In genomic region chr2:2901384-2902345, GRCh38 we compare ENCODE assay signal across 9 cellular contexts.
A peak's percentile ranks its signal among the peaks of the same experiment; 100 is the strongest.
DNase-seq lines count a peak whose midpoint lies in the region; ATAC-seq and TF ChIP-seq lines count a peak whose summit lies in the region.
"Had no signal": no experiment of that assay in that cellular context is flagged by ENCODE, and none has a peak within 500 bp of the region (broad histone marks: within the 10 kb centered on the region; RNA-seq: fewer than 3 reads in every experiment).

No MANE protein-coding gene starts in this region.

- no peak overlapping the region for H4K91ac ChIP-seq in IMR-90 (ENCODE audit: insufficient read depth, low read depth, low read length)

- TF ChIP-seq POLR2A in IMR-90 (IDR thresholded peaks at IDR 0.05; ENCODE audit: low read depth, low read length): no peak

- in situ Hi-C loops in IMR-90 (cut with MboI; ENCODE audit: low sequenced_read_pairs): no loop called here

- H3K9ac ChIP-seq in IMR-90 (ENCODE audit: low read depth, low read length): no peak overlapping the region

- no peak overlapping the region for H2BK120ac ChIP-seq in IMR-90 (ENCODE audit: low read depth, low read length)

- H3K27ac ChIP-seq in A673 (ENCODE audit: low read depth, low read length, poor library complexity, severe bottlenecking) (no peak overlapping the region), IMR-90 (ENCODE audit: insufficient read depth, low read length) (no peak overlapping the region)

- peak overlapping the region; percentile 29 for H2AFZ ChIP-seq in IMR-90 (replicated peaks; ENCODE audit: low read length, poor library complexity)

- no peaks in the 10 kb centered on the region for H3K27me3 Mint-ChIP-seq in activated T-helper 1 cell treated with anti-CD3 and anti-CD28 coated beads, Interleukin-12 subunit alpha, Interleukin-12 subunit beta, Interleukin-2, Interleukin-4 antibody, amounts not matched to agents 30 ng/mL and 10 ng/mL and 1 ng/mL, durations not matched to agents 14 hours and 24 hours and 36 hours (ENCODE audit: insufficient read depth)
- H3K27me3 Mint-ChIP-seq: stimulated activated naive CD8-positive, alpha-beta T cell treated with anti-CD3 and anti-CD28 coated beads, Interleukin-15, Interleukin-2, amounts not matched to agents 100 ng/mL and 50 ng/mL, for 24 hours had no signal

- DNase-seq in A673 (ENCODE audit: low spot score): peak; percentile 46
- DNase-seq in IMR-90: no peak
- no peak for DNase-seq in activated CD8-positive, alpha-beta memory T cell treated with anti-CD3 and anti-CD28 coated beads, Interleukin-2, amount 50 U/mL, for 4 hours
- no peak for DNase-seq in activated T-helper 1 cell treated with anti-CD3 and anti-CD28 coated beads, Interleukin-12 subunit alpha, Interleukin-12 subunit beta, Interleukin-2, Interleukin-4 antibody, amounts not matched to agents 30 ng/mL and 10 ng/mL and 1 ng/mL, durations not matched to agents 14 hours and 24 hours and 36 hours (ENCODE audit: low spot score)
- DNase-seq in cerebellar cortex (ENCODE audit: low spot score): no peak
- no peak for DNase-seq in iPS-NIHi7 (ENCODE audit: extremely low spot score)

- no peaks in the 10 kb centered on the region for H3K36me3 ChIP-seq in A673 (ENCODE audit: insufficient read depth, low read length, poor library complexity, severe bottlenecking)
- no peaks in the 10 kb centered on the region for H3K36me3 ChIP-seq in IMR-90 (ENCODE audit: control insufficient read depth, insufficient read depth, low read length)

- H2BK20ac ChIP-seq in IMR-90 (ENCODE audit: low read depth, low read length): no peak overlapping the region

- intact Hi-C loops in A673 (cut with micrococcal nuclease; ENCODE audit: unreplicated experiment): no loop called here
- intact Hi-C loops in IMR-90 (cut with micrococcal nuclease): no loop called here
- intact Hi-C loops in activated T-helper 1 cell treated with anti-CD3 and anti-CD28 coated beads, Interleukin-12 subunit alpha, Interleukin-12 subunit beta, Interleukin-2, Interleukin-4 antibody, amounts not matched to agents 30 ng/mL and 10 ng/mL and 1 ng/mL, durations not matched to agents 14 hours and 24 hours and 36 hours (cut with micrococcal nuclease): no loop called here

- H3K14ac ChIP-seq in IMR-90 (replicated peaks; ENCODE audit: low read depth, low read length): no peak overlapping the region

- no peaks in the 10 kb centered on the region for H3K9me3 Mint-ChIP-seq in activated T-helper 1 cell treated with anti-CD3 and anti-CD28 coated beads, Interleukin-12 subunit alpha, Interleukin-12 subunit beta, Interleukin-2, Interleukin-4 antibody, amounts not matched to agents 30 ng/mL and 10 ng/mL and 1 ng/mL, durations not matched to agents 14 hours and 24 hours and 36 hours
- H3K9me3 Mint-ChIP-seq: stimulated activated naive CD8-positive, alpha-beta T cell treated with anti-CD3 and anti-CD28 coated beads, Interleukin-15, Interleukin-2, amounts not matched to agents 100 ng/mL and 50 ng/mL, for 24 hours had no signal

- no peak overlapping the region for H4K8ac ChIP-seq in IMR-90 (ENCODE audit: low read depth in 2 of 2, low read length in 2 of 2)

- H2AK9ac ChIP-seq in IMR-90 (replicated peaks; ENCODE audit: low read depth, low read length, poor library complexity): no peak overlapping the region

- no peak overlapping the region for H2BK5ac ChIP-seq in IMR-90 (ENCODE audit: low read depth, low read length, poor library complexity, severe bottlenecking)

- POLR2A ChIA-PET in A673 (lab: Charles Lee; ENCODE audit: low non-redundant PET): no interaction called here
- POLR2A ChIA-PET in IMR-90 (lab: Charles Lee; ENCODE audit: unreplicated experiment): no interaction called here

- TF ChIP-seq CTCF in A673 (conservative IDR thresholded peaks at IDR 0.05; ENCODE audit: low read depth, low read length) (no peak), IMR-90 (conservative IDR thresholded peaks at IDR 0.05; ENCODE audit: low read depth, low read length) (no peak)

- no peak overlapping the region for H3K4me2 ChIP-seq in IMR-90 (ENCODE audit: low read depth, low read length)

- H3K9me3 ChIP-seq in A673 (ENCODE audit: low read depth, low read length, poor library complexity, severe bottlenecking) (no peaks in the 10 kb centered on the region), IMR-90 (ENCODE audit: control insufficient read depth, insufficient read depth, low read length) (peaks cover 34% of the 10 kb centered on the region)

- H3K23ac ChIP-seq in IMR-90 (ENCODE audit: low read depth, low read length): no peak overlapping the region

- H2AK5ac ChIP-seq in IMR-90 (ENCODE audit: low read depth, low read length): no peak overlapping the region

- no peaks in the 10 kb centered on the region for H4K20me1 ChIP-seq in IMR-90 (ENCODE audit: insufficient read depth, low read length)

- H3K4me1 ChIP-seq in A673 (ENCODE audit: insufficient read depth, low read length, poor library complexity, severe bottlenecking) (no peaks in the 10 kb centered on the region), IMR-90 (ENCODE audit: control insufficient read depth, insufficient read depth, low read length) (no peaks in the 10 kb centered on the region)

- peak; percentile 88 for ATAC-seq in GM18861 (IDR thresholded peaks at IDR 0.05; ENCODE audit: unreplicated experiment)
- ATAC-seq in HG02610 (IDR thresholded peaks at IDR 0.05; ENCODE audit: unreplicated experiment): peak; percentile 86
- ATAC-seq in IMR-90 (ENCODE audit: low read depth): no peak

- H3K4me1 Mint-ChIP-seq in activated T-helper 1 cell treated with anti-CD3 and anti-CD28 coated beads, Interleukin-12 subunit alpha, Interleukin-12 subunit beta, Interleukin-2, Interleukin-4 antibody, amounts not matched to agents 30 ng/mL and 10 ng/mL and 1 ng/mL, durations not matched to agents 14 hours and 24 hours and 36 hours (ENCODE audit: low read depth): peaks cover 14% of the 10 kb centered on the region

- no peaks in the 10 kb centered on the region for H3K79me1 ChIP-seq in IMR-90 (ENCODE audit: low read depth in 1 of 2, low read length in 2 of 2)

- dilution Hi-C loops in IMR-90 (cut with HindIII; ENCODE audit: low sequenced_read_pairs, unreplicated experiment): no loop called here

- no peak overlapping the region for H4K5ac ChIP-seq in IMR-90 (ENCODE audit: low read depth, low read length)

- H3K18ac ChIP-seq in IMR-90 (ENCODE audit: low read depth, low read length): no peak overlapping the region

- BruUV-seq in A673 (replicated peaks; lab: Mats Ljungman, UMichigan) (no TSS peak), IMR-90 (replicated peaks; lab: Mats Ljungman, UMichigan) (no TSS peak)

- H3K4me3 Mint-ChIP-seq in activated T-helper 1 cell treated with anti-CD3 and anti-CD28 coated beads, Interleukin-12 subunit alpha, Interleukin-12 subunit beta, Interleukin-2, Interleukin-4 antibody, amounts not matched to agents 30 ng/mL and 10 ng/mL and 1 ng/mL, durations not matched to agents 14 hours and 24 hours and 36 hours: no peak overlapping the region
- H3K4me3 Mint-ChIP-seq: stimulated activated naive CD8-positive, alpha-beta T cell treated with anti-CD3 and anti-CD28 coated beads, Interleukin-15, Interleukin-2, amounts not matched to agents 100 ng/mL and 50 ng/mL, for 24 hours had no signal

- H3K36me3 Mint-ChIP-seq in activated T-helper 1 cell treated with anti-CD3 and anti-CD28 coated beads, Interleukin-12 subunit alpha, Interleukin-12 subunit beta, Interleukin-2, Interleukin-4 antibody, amounts not matched to agents 30 ng/mL and 10 ng/mL and 1 ng/mL, durations not matched to agents 14 hours and 24 hours and 36 hours (ENCODE audit: low read depth): no peaks in the 10 kb centered on the region

- CTCF ChIA-PET in A673 (lab: Charles Lee): no interaction called here
- CTCF ChIA-PET in IMR-90 (lab: Yijun Ruan, JAX): no interaction called here

- no peak overlapping the region for H2BK15ac ChIP-seq in IMR-90 (ENCODE audit: low read depth, low read length)

- 40% methylated on average over 1 of the region's 13 CpGs; no CpG with 5 or more reads in 1 of the 2 experiments for WGBS in IMR-90 (ENCODE audit: extremely low coverage in 2 of 2, insufficient read length in 1 of 2), 2 experiments

- no peak overlapping the region for H3K4ac ChIP-seq in IMR-90 (ENCODE audit: low read depth, low read length)

- no peak for TF ChIP-seq RAD21 in IMR-90 (IDR thresholded peaks at IDR 0.05; ENCODE audit: low read length)

- H3K4me3 ChIP-seq in A673 (ENCODE audit: low read depth, low read length, poor library complexity, severe bottlenecking): no peak overlapping the region
- no peak overlapping the region for H3K4me3 ChIP-seq in IMR-90 (ENCODE audit: insufficient read depth, low read depth, low read length)

- no peaks in the 10 kb centered on the region for H3K9me1 ChIP-seq in IMR-90 (ENCODE audit: insufficient read depth, low read length)

- H3K27me3 ChIP-seq in A673 (replicated peaks; ENCODE audit: insufficient read depth, low read depth, low read length, poor library complexity): no peaks in the 10 kb centered on the region
- H3K27me3 ChIP-seq in IMR-90 (ENCODE audit: control insufficient read depth, insufficient read depth, low read length): no peaks in the 10 kb centered on the region

- no peak overlapping the region for H3K56ac ChIP-seq in IMR-90 (ENCODE audit: extremely low read depth, insufficient read depth, low read length)

- H3K27ac Mint-ChIP-seq in activated T-helper 1 cell treated with anti-CD3 and anti-CD28 coated beads, Interleukin-12 subunit alpha, Interleukin-12 subunit beta, Interleukin-2, Interleukin-4 antibody, amounts not matched to agents 30 ng/mL and 10 ng/mL and 1 ng/mL, durations not matched to agents 14 hours and 24 hours and 36 hours: no peak overlapping the region
- H3K27ac Mint-ChIP-seq: stimulated activated naive CD8-positive, alpha-beta T cell treated with anti-CD3 and anti-CD28 coated beads, Interleukin-15, Interleukin-2, amounts not matched to agents 100 ng/mL and 50 ng/mL, for 24 hours had no signal

TF ChIP-seq in IMR-90, 13 proteins besides CTCF, POLR2A, EP300 and RAD21:
- TF ChIP-seq FOS (IDR thresholded peaks at IDR 0.05; ENCODE audit: low read depth, low read length) (no peak), NFE2L2 (IDR thresholded peaks at IDR 0.05; ENCODE audit: low read depth, low read length) (no peak), BHLHE40 (IDR thresholded peaks at IDR 0.05; ENCODE audit: low read depth, low read length) (no peak), ELK1 (IDR thresholded peaks at IDR 0.05; ENCODE audit: borderline replicate concordance, low read depth, low read length) (no peak), CHD1 (IDR thresholded peaks at IDR 0.05; ENCODE audit: low read depth, low read length) (no peak)
TF ChIP-seq in IMR-90: peak in this region for 0.
